2 cellular contexts compared by ENCODE assay signal in the genomic region with DNA sequence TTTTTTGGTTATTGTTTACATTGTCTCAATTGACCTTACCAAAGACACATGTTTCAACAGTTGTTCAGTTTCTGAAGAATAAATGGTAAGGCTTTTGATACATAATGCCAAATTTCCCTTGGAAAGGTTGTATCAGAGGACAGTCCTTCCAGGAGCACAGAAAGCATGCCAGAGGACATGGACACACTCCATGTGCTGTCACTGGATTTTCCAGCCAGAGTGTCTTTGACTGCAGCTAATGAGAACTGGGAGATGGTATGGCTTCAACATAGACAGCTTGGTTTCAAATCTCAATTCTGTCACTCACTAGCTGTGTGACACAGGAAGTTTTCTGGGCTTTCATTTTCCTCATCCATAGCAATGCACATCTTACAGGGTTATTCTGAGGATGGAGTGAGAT.
TF ChIP-seq lines count a peak whose summit lies in the region.

No MANE protein-coding gene starts in this region.

TF ChIP-seq in A549, 52 proteins besides CTCF, POLR2A, EP300 and RAD21 (continued from another document):
- no peak for TF ChIP-seq ELK1 (IDR thresholded peaks at IDR 0.05; ENCODE audit: low read depth, low read length)
- no peak for TF ChIP-seq ZNF302 (CRISPR knock-in tag; IDR thresholded peaks at IDR 0.05)

TF ChIP-seq in GM23338, 12 proteins besides CTCF, POLR2A, EP300 and RAD21 (continued from another document):
- TF ChIP-seq REST (IDR thresholded peaks at IDR 0.05; ENCODE audit: unreplicated experiment) (no peak), CREB1 (CRISPR knock-in tag; IDR thresholded peaks at IDR 0.05; ENCODE audit: low read depth) (no peak), ZNF331 (CRISPR knock-in tag; IDR thresholded peaks at IDR 0.05; ENCODE audit: low read depth) (no peak), EZH2phosphoT487 (IDR thresholded peaks at IDR 0.05; ENCODE audit: unreplicated experiment) (no peak)
